1 cellular context compared by ENCODE assay signal in the genomic region with DNA sequence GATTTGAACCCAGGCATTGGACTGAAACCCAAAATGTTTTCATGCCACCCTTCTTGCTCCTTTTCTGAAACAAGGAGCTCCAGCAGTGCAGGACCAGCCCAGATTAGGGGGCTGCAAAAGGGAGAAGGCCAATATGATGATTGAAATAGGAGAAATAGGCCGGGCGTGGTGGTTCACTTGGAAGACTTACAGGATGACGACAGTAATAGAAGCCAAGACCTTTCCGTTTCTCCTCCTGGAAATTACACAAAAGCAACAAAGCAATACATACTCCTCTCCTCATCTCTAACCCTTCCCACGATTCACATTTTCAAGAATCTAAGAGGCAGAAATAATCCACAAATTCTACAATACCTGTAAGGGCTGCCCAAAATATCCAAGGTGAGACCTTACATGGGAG.
TF ChIP-seq lines count a peak whose summit lies in the region.

No MANE protein-coding gene starts in this region.

TF ChIP-seq in SK-N-SH treated with all-trans-retinoic acid at 6 μM for 48 hours, 23 proteins besides CTCF, POLR2A, EP300 and RAD21:
- no peak for TF ChIP-seq CREB5 (CRISPR knock-in tag; IDR thresholded peaks at IDR 0.05; ENCODE audit: low read depth)
- no peak for TF ChIP-seq SNAI2 (CRISPR knock-in tag; IDR thresholded peaks at IDR 0.05)
- no peak for TF ChIP-seq CSDC2 (CRISPR knock-in tag; IDR thresholded peaks at IDR 0.05)
- TF ChIP-seq RARB (CRISPR knock-in tag; IDR thresholded peaks at IDR 0.05) = no peak
- TF ChIP-seq ZC3H10 (CRISPR knock-in tag; IDR thresholded peaks at IDR 0.05) = no peak
- no peak for TF ChIP-seq GLIS3 (CRISPR knock-in tag; IDR thresholded peaks at IDR 0.05)
- TF ChIP-seq TCF4 (CRISPR knock-in tag; IDR thresholded peaks at IDR 0.05; ENCODE audit: borderline replicate concordance) = no peak
- TF ChIP-seq TOX (CRISPR knock-in tag; IDR thresholded peaks at IDR 0.05; ENCODE audit: borderline replicate concordance) = no peak
- no peak for TF ChIP-seq ZNF70 (CRISPR knock-in tag; IDR thresholded peaks at IDR 0.05)
- TF ChIP-seq PPARA (CRISPR knock-in tag; IDR thresholded peaks at IDR 0.05; ENCODE audit: borderline replicate concordance) = no peak
- no peak for TF ChIP-seq PATZ1 (CRISPR knock-in tag; IDR thresholded peaks at IDR 0.05; ENCODE audit: borderline replicate concordance)
- no peak for TF ChIP-seq ARNTL (CRISPR knock-in tag; IDR thresholded peaks at IDR 0.05; ENCODE audit: borderline replicate concordance, low read depth)
